27 cellular contexts compared by ENCODE assay signal in genomic region chr17:81590121-81590520, GRCh38. TPM values are rescaled to one million over a fixed set of nuclear protein-coding genes. Genes with fewer than 3 reads are reported as not detected.
"Had no signal": no experiment of that assay in that cellular context is flagged by ENCODE, and none has a peak within 500 bp of the region (broad histone marks: within the 10 kb centered on the region; RNA-seq: fewer than 3 reads in every experiment).

No MANE protein-coding gene starts in this region.

- DNase-seq: islet precursor cell; kidney glomerular epithelial cell; left cardiac atrium; left lung; lower lobe of right lung; mammary epithelial cell; mesendoderm; naive B cell; natural killer cell; nephron progenitor cell; ovary; stimulated activated CD4-positive, alpha-beta T cell treated with anti-CD3 and anti-CD28 coated beads, Interleukin-12 subunit alpha, Interleukin-12 subunit beta, amount 100 ng/mL, for 4 hours; stimulated activated CD4-positive, alpha-beta T cell treated with anti-CD3 and anti-CD28 coated beads, Interleukin-15, amount 100 ng/mL, for 24 hours; stimulated activated CD4-positive, alpha-beta T cell treated with anti-CD3 and anti-CD28 coated beads, Interleukin-2, amount 100 ng/mL, for 24 hours; stimulated activated CD4-positive, alpha-beta T cell treated with anti-CD3 and anti-CD28 coated beads, Interleukin-4, amount 100 ng/mL, for 1 hour; stimulated activated naive B cell treated with anti-CD40 and anti-IgM and Interleukin-4, amounts not matched to agents 10 μg/mL and 1 μg/mL and 100 μg/mL, for 72 hours; stimulated activated naive CD8-positive, alpha-beta T cell treated with anti-CD3 and anti-CD28 coated beads, Interleukin-15, Interleukin-2, amounts not matched to agents 100 U/mL and 50 U/mL, for 24 hours; stomach; testis; thyroid gland; transverse colon; upper lobe of left lung had no signal

- H3K4me3 ChIP-seq: left lung, lower lobe of right lung, neural progenitor cell, ovary, right atrium auricular region, skin epidermis, stomach, testis, thyroid gland, transverse colon, upper lobe of left lung, vagina had no signal

- H3K27ac ChIP-seq: left lung, lower lobe of right lung, neural progenitor cell, ovary, right atrium auricular region, skin epidermis, stomach, testis, thyroid gland, transverse colon, upper lobe of left lung, vagina had no signal

- ATAC-seq: left cardiac atrium; left lung; lower lobe of right lung; natural killer cell; sciatic nerve; stimulated activated naive B cell treated with anti-CD40 and anti-IgM and Interleukin-4, amounts not matched to agents 10 μg/mL and 1 μg/mL and 100 μg/mL, for 72 hours; stimulated activated naive CD8-positive, alpha-beta T cell treated with anti-CD3 and anti-CD28 coated beads, Interleukin-15, Interleukin-2, amounts not matched to agents 100 U/mL and 50 U/mL, for 24 hours had no signal

- H3K9me3 ChIP-seq: left lung, lower lobe of right lung, ovary, right atrium auricular region, stomach, testis, thyroid gland, transverse colon, upper lobe of left lung, vagina had no signal

- H3K4me1 ChIP-seq: left lung, lower lobe of right lung, neural progenitor cell, stomach, testis, thyroid gland, transverse colon, upper lobe of left lung, vagina had no signal

- H3K27me3 ChIP-seq: left lung, neural progenitor cell, ovary, right atrium auricular region, stomach, testis, thyroid gland, transverse colon, upper lobe of left lung, vagina had no signal

- H3K36me3 ChIP-seq: neural progenitor cell, ovary had no signal

RNA-seq across cellular contexts. Expression of gene TSPAN10, which starts 46.9 kb away (rescaled TPM):
- total RNA-seq: right atrium auricular region, stomach, vagina had no signal
